In the genomic region with DNA sequence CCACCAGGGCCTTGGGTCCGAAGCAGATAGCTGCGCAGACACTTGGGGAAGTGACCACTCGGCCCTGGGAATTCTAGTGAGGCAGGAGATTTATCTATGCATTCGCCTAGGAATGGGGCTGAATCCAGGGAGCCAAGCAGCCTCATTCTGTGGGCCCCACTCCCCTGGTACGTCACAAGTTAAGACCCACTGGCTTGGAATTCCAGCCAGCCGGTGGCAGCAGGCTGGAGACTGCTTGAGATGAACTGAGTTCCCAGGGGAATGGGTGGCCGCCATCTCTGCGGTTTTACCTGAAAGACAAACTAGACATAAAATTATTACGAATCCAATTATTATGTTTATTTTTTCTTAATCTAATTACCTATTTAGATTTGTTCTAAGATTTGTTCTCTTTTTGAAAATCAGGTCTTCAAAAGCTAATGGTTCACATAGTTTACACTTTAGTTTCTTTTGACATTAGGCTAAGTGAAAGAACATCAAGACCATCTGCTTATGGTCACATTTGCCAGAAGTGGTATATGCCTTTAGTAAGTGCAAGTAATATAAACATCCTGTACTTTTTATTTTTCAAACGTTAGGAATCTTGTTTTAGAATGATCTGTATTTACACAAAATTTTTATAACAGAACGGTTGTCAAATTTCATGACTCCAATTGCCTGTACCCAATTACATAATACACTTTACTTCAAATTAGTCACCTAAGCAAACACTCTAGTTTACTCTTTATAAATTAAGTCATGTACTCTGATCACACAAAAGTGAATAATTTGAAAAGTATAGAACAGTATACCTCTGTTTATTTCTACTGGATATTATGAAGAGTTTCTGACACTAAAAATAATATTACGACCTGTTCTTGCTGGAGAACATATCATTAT, we compare ENCODE assay signal across 19 cellular contexts.
DNase-seq lines count a peak whose midpoint lies in the region; ATAC-seq and TF ChIP-seq lines count a peak whose summit lies in the region.
"Had no signal": no experiment of that assay in that cellular context is flagged by ENCODE, and none has a peak within 500 bp of the region (broad histone marks: within the 10 kb centered on the region; RNA-seq: fewer than 3 reads in every experiment).

No MANE protein-coding gene starts in this region.

- peak; percentile 24 for DNase-seq in AG04450 (ENCODE audit: low read depth, low spot score)
- peak; percentile 32 for DNase-seq in NCI-H1105 (lab: John Stamatoyannopoulos, UW)
- peak; percentile 27 for DNase-seq in NCI-H774 (lab: John Stamatoyannopoulos, UW)
- peak; percentile 2 to 14 for DNase-seq in foreskin fibroblast
- no peak for DNase-seq in Calu3
- no peak for DNase-seq in stimulated activated CD4-positive, alpha-beta T cell treated with anti-CD3 and anti-CD28 coated beads, Interleukin-1b, Interleukin-23, amount 100 ng/mL, for 48 hours
- no peak for DNase-seq in NCI-H187 treated with DMSO at 0.1 percent for 48 hours (lab: John Stamatoyannopoulos, UW)
- DNase-seq: activated CD4-positive, alpha-beta T cell treated with anti-CD3 and anti-CD28 coated beads for 36 hours; activated naive CD4-positive, alpha-beta T cell treated with anti-CD3 and anti-CD28 coated beads, Interleukin-2, amount 10 ng/mL, durations not matched to agents 7 days and 5 days; CD8-positive, alpha-beta T cell; hippocampal formation; left cardiac atrium; NCI-H2171 treated with DMSO at 0.1 percent for 48 hours; nucleus accumbens; T1000 had no signal

- H3K9me3 ChIP-seq in AG04450 (ENCODE audit: control insufficient read depth, insufficient read depth, low read length) = peaks cover 3% of the 10 kb centered on the region
- H3K9me3 ChIP-seq: ascending aorta, right atrium auricular region had no signal

- no peaks in the 10 kb centered on the region for H3K4me1 Mint-ChIP-seq in Calu3 (ENCODE audit: low read depth, unreplicated experiment)
- H3K4me1 Mint-ChIP-seq: activated CD4-positive, alpha-beta T cell treated with anti-CD3 and anti-CD28 coated beads for 36 hours; activated naive CD4-positive, alpha-beta T cell treated with anti-CD3 and anti-CD28 coated beads, Interleukin-2, amount 10 ng/mL, durations not matched to agents 7 days and 5 days had no signal

- POLR2A ChIA-PET in AG04450 (lab: Yijun Ruan, JAX) = no interaction called here

- H3K9me3 Mint-ChIP-seq in Calu3 (ENCODE audit: low read depth, unreplicated experiment) = no peaks in the 10 kb centered on the region
- H3K9me3 Mint-ChIP-seq: activated naive CD4-positive, alpha-beta T cell treated with anti-CD3 and anti-CD28 coated beads, Interleukin-2, amount 10 ng/mL, durations not matched to agents 7 days and 5 days; CD8-positive, alpha-beta T cell had no signal

- no TSS peak for BruUV-seq in Calu3 (replicated peaks; lab: Mats Ljungman, UMichigan)

- no peak overlapping the region for H3K27ac ChIP-seq in AG04450 (ENCODE audit: low read depth, low read length)
- H3K27ac ChIP-seq: ascending aorta, right atrium auricular region, SK-N-MC had no signal

- no peak overlapping the region for H3K4me3 Mint-ChIP-seq in Calu3 (ENCODE audit: low read depth, unreplicated experiment)
- H3K4me3 Mint-ChIP-seq: activated CD4-positive, alpha-beta T cell treated with anti-CD3 and anti-CD28 coated beads for 36 hours; activated naive CD4-positive, alpha-beta T cell treated with anti-CD3 and anti-CD28 coated beads, Interleukin-2, amount 10 ng/mL, durations not matched to agents 7 days and 5 days; CD8-positive, alpha-beta T cell had no signal

- H3K27me3 Mint-ChIP-seq in Calu3 (ENCODE audit: unreplicated experiment) = no peaks in the 10 kb centered on the region
- H3K27me3 Mint-ChIP-seq: activated CD4-positive, alpha-beta T cell treated with anti-CD3 and anti-CD28 coated beads for 36 hours; activated naive CD4-positive, alpha-beta T cell treated with anti-CD3 and anti-CD28 coated beads, Interleukin-2, amount 10 ng/mL, durations not matched to agents 7 days and 5 days had no signal

- H3K27ac Mint-ChIP-seq in Calu3 (ENCODE audit: unreplicated experiment) = no peak overlapping the region
- H3K27ac Mint-ChIP-seq: activated CD4-positive, alpha-beta T cell treated with anti-CD3 and anti-CD28 coated beads for 36 hours; activated naive CD4-positive, alpha-beta T cell treated with anti-CD3 and anti-CD28 coated beads, Interleukin-2, amount 10 ng/mL, durations not matched to agents 7 days and 5 days; CD8-positive, alpha-beta T cell had no signal

- TF ChIP-seq CTCF in AG04450 (IDR thresholded peaks at IDR 0.05; ENCODE audit: low read depth, low read length) (no peak), foreskin fibroblast (IDR thresholded peaks at IDR 0.05; ENCODE audit: low read depth, low read length) (no peak), Calu3 (IDR thresholded peaks at IDR 0.05; ENCODE audit: unreplicated experiment) (no peak)

- H3K27me3 ChIP-seq in AG04450 (ENCODE audit: control insufficient read depth, insufficient read depth, low read length) = no peaks in the 10 kb centered on the region
- H3K27me3 ChIP-seq: ascending aorta, right atrium auricular region had no signal

- ATAC-seq in HG02623 (IDR thresholded peaks at IDR 0.05; ENCODE audit: unreplicated experiment) = no peak
- ATAC-seq: activated CD4-positive, alpha-beta T cell treated with anti-CD3 and anti-CD28 coated beads for 36 hours; CD8-positive, alpha-beta T cell; left cardiac atrium had no signal

- CTCF ChIA-PET in AG04450 (lab: Charles Lee) = no interaction called here
- CTCF ChIA-PET in Calu3 (lab: Charles Lee) = no interaction called here

- H3K4me3 ChIP-seq in AG04450 (ENCODE audit: low read depth, low read length) = no peak overlapping the region
- H3K4me3 ChIP-seq in foreskin fibroblast (ENCODE audit: low read depth in 1 of 2, low read length in 2 of 2) = no peak overlapping the region
- H3K4me3 ChIP-seq: ascending aorta, right atrium auricular region, SK-N-MC had no signal

- H3K36me3 Mint-ChIP-seq in Calu3 (ENCODE audit: insufficient read depth, unreplicated experiment) = no peaks in the 10 kb centered on the region
- H3K36me3 Mint-ChIP-seq: activated naive CD4-positive, alpha-beta T cell treated with anti-CD3 and anti-CD28 coated beads, Interleukin-2, amount 10 ng/mL, durations not matched to agents 7 days and 5 days; CD8-positive, alpha-beta T cell had no signal

- intact Hi-C loops in Calu3 (cut with micrococcal nuclease; ENCODE audit: unreplicated experiment) = loop anchor here (10.0 kb wide), 1 partner anchor 220 kb away; no protein-coding TSS in a partner anchor

Comparison
In these comparisons a context has a peak if more than half of its experiments do, and no peak if none do; other contexts are left out.
1. DNase-seq: peak in AG04450 (single experiment), NCI-H1105 (single experiment), NCI-H774 (single experiment) and foreskin fibroblast (2 of 2); none in Calu3 (single experiment), stimulated activated CD4-positive, alpha-beta T cell treated with anti-CD3 and anti-CD28 coated beads, Interleukin-1b, Interleukin-23, amount 100 ng/mL, for 48 hours (single experiment) and NCI-H187 treated with DMSO at 0.1 percent for 48 hours (single experiment).